Comparison of ENCODE assay signal across 8 cellular contexts in the genomic region with DNA sequence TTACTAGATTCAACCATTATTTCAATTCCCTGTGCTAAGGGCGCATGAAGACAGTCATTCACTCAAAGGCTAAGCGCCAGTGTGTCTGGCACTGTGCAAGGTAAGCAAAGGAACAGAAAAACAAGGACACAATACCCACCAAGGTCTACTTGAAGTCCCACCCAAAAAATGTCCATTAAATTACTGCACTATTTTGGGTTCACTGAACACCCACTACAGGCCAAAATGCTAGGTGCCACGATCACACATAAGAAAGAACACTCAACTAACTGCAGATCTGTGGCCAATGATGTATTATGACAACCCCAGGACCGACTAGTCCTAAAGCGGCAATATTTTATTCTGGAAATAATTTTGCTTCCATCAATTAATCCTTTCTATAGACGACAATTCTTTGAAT. TPM values are rescaled to one million over a fixed set of nuclear protein-coding genes. Genes with fewer than 3 reads are reported as not detected.
DNase-seq lines count a peak whose midpoint lies in the region; ATAC-seq and TF ChIP-seq lines count a peak whose summit lies in the region.

No MANE protein-coding gene starts in this region.

- no peak overlapping the region for H4K91ac ChIP-seq in neuronal stem cell (ENCODE audit: low read depth, low read length, poor library complexity)

- peak overlapping the region; percentile 90 for H3K4me2 ChIP-seq in KMS-11
- peak overlapping the region; percentile 96 for H3K4me2 ChIP-seq in mammary epithelial cell (ENCODE audit: insufficient read depth, low read depth, low read length)
- no peak overlapping the region for H3K4me2 ChIP-seq in neuronal stem cell (ENCODE audit: insufficient read depth, low read length, poor library complexity, severe bottlenecking)

- no peak overlapping the region for H4K8ac ChIP-seq in neuronal stem cell (ENCODE audit: low read depth, low read length)

- no peak overlapping the region for H3K4ac ChIP-seq in neuronal stem cell (ENCODE audit: low read length)

- no peak overlapping the region for H2BK12ac ChIP-seq in neuronal stem cell (ENCODE audit: low read length)

- H3K14ac ChIP-seq in neuronal stem cell (ENCODE audit: low read length) = no peak overlapping the region

- H3K18ac ChIP-seq in neuronal stem cell (ENCODE audit: low read length) = no peak overlapping the region

- no peaks in the 10 kb centered on the region for H3K27me3 ChIP-seq in CD4-positive, CD25-positive, alpha-beta regulatory T cell (ENCODE audit: control insufficient read depth, insufficient read depth, low read length)
- H3K27me3 ChIP-seq in KMS-11 (ENCODE audit: insufficient read depth, low read depth) (no peaks in the 10 kb centered on the region), mammary epithelial cell (ENCODE audit: insufficient read depth, low read length) (no peaks in the 10 kb centered on the region), muscle layer of duodenum (ENCODE audit: low read depth, low read length) (no peaks in the 10 kb centered on the region), neuronal stem cell (ENCODE audit: control insufficient read depth in 3 of 3, insufficient read depth in 3 of 3, low read depth in 1 of 3, low read length in 3 of 3) (no peaks in the 10 kb centered on the region)

- intact Hi-C loops in mammary epithelial cell (cut with micrococcal nuclease) = loop anchor here (1.0 to 10.0 kb wide), 4 partner anchors 28 to 391 kb away; no protein-coding TSS in a partner anchor

- H3K4me1 Mint-ChIP-seq in CD4-positive, CD25-positive, alpha-beta regulatory T cell = peaks cover 36 to 58% (median 41%) of the 10 kb centered on the region in 4 donors

- no peaks in the 10 kb centered on the region for H4K20me1 ChIP-seq in KMS-11 (ENCODE audit: insufficient read depth)
- H4K20me1 ChIP-seq in mammary epithelial cell (ENCODE audit: insufficient read depth, low read length) = no peaks in the 10 kb centered on the region

- peaks cover 35% of the 10 kb centered on the region for H3K4me1 ChIP-seq in CD4-positive, CD25-positive, alpha-beta regulatory T cell (ENCODE audit: control insufficient read depth, insufficient read depth, low read length, poor library complexity, severe bottlenecking)
- peaks cover 28% of the 10 kb centered on the region for H3K4me1 ChIP-seq in KMS-11 (ENCODE audit: low read depth, poor library complexity, severe bottlenecking)
- peaks cover 22% of the 10 kb centered on the region for H3K4me1 ChIP-seq in mammary epithelial cell (ENCODE audit: insufficient read depth, low read length)
- H3K4me1 ChIP-seq in muscle layer of duodenum (ENCODE audit: control insufficient read depth in 1 of 2, insufficient read depth in 2 of 2, low read length in 2 of 2) = peaks cover 12 to 37% of the 10 kb centered on the region in 2 donors
- H3K4me1 ChIP-seq in neuronal stem cell (ENCODE audit: control insufficient read depth in 2 of 2, insufficient read depth in 1 of 2, low read depth in 1 of 2, low read length in 2 of 2) = peaks cover 3 to 11% of the 10 kb centered on the region in 2 donors

- H3K27me3 Mint-ChIP-seq in CD4-positive, CD25-positive, alpha-beta regulatory T cell = no peaks in the 10 kb centered on the region

- H3K36me3 ChIP-seq in CD4-positive, CD25-positive, alpha-beta regulatory T cell (ENCODE audit: control insufficient read depth, insufficient read depth, low read length) = no peaks in the 10 kb centered on the region
- H3K36me3 ChIP-seq in KMS-11 (ENCODE audit: insufficient read depth) (no peaks in the 10 kb centered on the region), mammary epithelial cell (ENCODE audit: insufficient read depth, low read length) (no peaks in the 10 kb centered on the region), muscle layer of duodenum (ENCODE audit: control insufficient read depth in 1 of 2, insufficient read depth in 2 of 2, low read length in 2 of 2) (no peaks in the 10 kb centered on the region), neuronal stem cell (replicated peaks in 1 of 2; ENCODE audit: control insufficient read depth in 2 of 2, insufficient read depth in 2 of 2, low read length in 2 of 2) (no peaks in the 10 kb centered on the region)

- no peak for DNase-seq in CD4-positive, CD25-positive, alpha-beta regulatory T cell
- no peak for DNase-seq in mammary epithelial cell
- no peak for DNase-seq in neuronal stem cell (ENCODE audit: low spot score)

- BruUV-seq in mammary epithelial cell (replicated peaks; lab: Mats Ljungman, UMichigan) = no TSS peak

- in situ Hi-C loops in mammary epithelial cell (cut with MboI; ENCODE audit: low sequenced_read_pairs in 2 of 2) = loop anchor here in 1 of 2 donors (25.0 kb wide), 1 partner anchor 168 kb away; no protein-coding TSS in a partner anchor

- no peaks in the 10 kb centered on the region for H3K9me3 Mint-ChIP-seq in CD4-positive, CD25-positive, alpha-beta regulatory T cell

- H3K23ac ChIP-seq in neuronal stem cell (ENCODE audit: low read depth, low read length, poor library complexity) = no peak overlapping the region

- H3K27ac ChIP-seq in CD4-positive, CD25-positive, alpha-beta regulatory T cell (ENCODE audit: insufficient read depth, low read length, poor library complexity, severe bottlenecking) = no peak overlapping the region
- H3K27ac ChIP-seq in KMS-11 (peak overlapping the region; percentile 89; the same call in 1 of the 2 replicates), mammary epithelial cell (ENCODE audit: insufficient read depth, low read depth, low read length) (peak overlapping the region; percentile 91), muscle layer of duodenum (ENCODE audit: low read length) (peak overlapping the region; percentile 95), neuronal stem cell (replicated peaks; ENCODE audit: low read length) (no peak overlapping the region)

- H2AK5ac ChIP-seq in neuronal stem cell (ENCODE audit: low read depth, low read length) = no peak overlapping the region

- no peaks in the 10 kb centered on the region for H3K36me3 Mint-ChIP-seq in CD4-positive, CD25-positive, alpha-beta regulatory T cell

- CTCF ChIA-PET in mammary epithelial cell (lab: Charles Lee; ENCODE audit: low non-redundant PET) = no interaction called here

- H2AFZ ChIP-seq in KMS-11 (ENCODE audit: low read depth) (no peak overlapping the region), mammary epithelial cell (ENCODE audit: low read depth, low read length) (no peak overlapping the region), neuronal stem cell (ENCODE audit: low read length) (no peak overlapping the region)

- H3K4me3 Mint-ChIP-seq in CD4-positive, CD25-positive, alpha-beta regulatory T cell = peak overlapping the region; percentile 95 to 99 (median 98)

- no peak for ATAC-seq in CD4-positive, CD25-positive, alpha-beta regulatory T cell (ENCODE audit: low read depth in 2 of 2)
- ATAC-seq in GM21825 (IDR thresholded peaks at IDR 0.05; ENCODE audit: unreplicated experiment) (no peak), GM18520 (IDR thresholded peaks at IDR 0.05; ENCODE audit: unreplicated experiment) (no peak), GM18519 (IDR thresholded peaks at IDR 0.05; ENCODE audit: low FRiP score, unreplicated experiment) (no peak)

- TF ChIP-seq CTCF in KMS-11 (conservative IDR thresholded peaks at IDR 0.05; ENCODE audit: low read depth, low read length) (no peak), mammary epithelial cell (conservative IDR thresholded peaks at IDR 0.05 in 1 of 2, IDR thresholded peaks at IDR 0.05 in 1 of 2; ENCODE audit: extremely low read depth in 1 of 2, insufficient read depth in 1 of 2, low read depth in 1 of 2, low read length in 2 of 2) (no peak)

- WGBS in mammary epithelial cell (ENCODE audit: low coverage, missing lambda C conversion rate) = 0% methylated on average over 6 of the region's 6 CpGs
- WGBS in neuronal stem cell (ENCODE audit: extremely low coverage in 2 of 2, insufficient read length in 2 of 2, insufficient replicate concordance in 1 of 2), 2 donors = no CpG with 5 or more reads among the region's 6 CpGs

- H3K79me1 ChIP-seq in neuronal stem cell (ENCODE audit: low read depth, low read length) = peaks cover 6% of the 10 kb centered on the region

- no peak overlapping the region for H2BK15ac ChIP-seq in neuronal stem cell (ENCODE audit: low read length)

- H2BK120ac ChIP-seq in neuronal stem cell (ENCODE audit: low read depth, low read length) = no peak overlapping the region

- H3K4me3 ChIP-seq in CD4-positive, CD25-positive, alpha-beta regulatory T cell (ENCODE audit: low read depth, low read length) = peak overlapping the region; percentile 91
- peak overlapping the region; percentile 51 for H3K4me3 ChIP-seq in KMS-11 (IDR thresholded peaks at IDR 0.05; ENCODE audit: insufficient read depth, low read depth, low read length)
- H3K4me3 ChIP-seq in mammary epithelial cell (replicated peaks in 1 of 3; ENCODE audit: insufficient read depth in 1 of 3, low read depth in 2 of 3, low read length in 3 of 3) = peak overlapping the region; percentile 95 to 98 (median 97)
- H3K4me3 ChIP-seq in muscle layer of duodenum (ENCODE audit: low read depth in 1 of 2, low read length in 2 of 2) = peak overlapping the region; percentile 93 to 94
- peak overlapping the region in 1 of 2 donors; percentile 77 for H3K4me3 ChIP-seq in neuronal stem cell (ENCODE audit: low read length in 2 of 2)

- peaks cover 60% of the 10 kb centered on the region for H3K79me2 ChIP-seq in KMS-11 (ENCODE audit: insufficient read depth, low read depth)
- H3K79me2 ChIP-seq in mammary epithelial cell (ENCODE audit: insufficient read depth, low read length) = peaks cover 66% of the 10 kb centered on the region

- dilution Hi-C loops in mammary epithelial cell (cut with HindIII; ENCODE audit: low sequenced_read_pairs) = no loop called here

- peak overlapping the region in 1 of 3 donors; percentile 91 for H3K27ac Mint-ChIP-seq in CD4-positive, CD25-positive, alpha-beta regulatory T cell

- H2BK5ac ChIP-seq in neuronal stem cell (ENCODE audit: low read length) = no peak overlapping the region

- H3K9me3 ChIP-seq in CD4-positive, CD25-positive, alpha-beta regulatory T cell (ENCODE audit: control insufficient read depth in 2 of 2, low read length in 2 of 2) = no peaks in the 10 kb centered on the region
- H3K9me3 ChIP-seq in mammary epithelial cell (replicated peaks; ENCODE audit: insufficient read depth, low read length) (no peaks in the 10 kb centered on the region), muscle layer of duodenum (ENCODE audit: control insufficient read depth in 1 of 2, low read length in 2 of 2) (no peaks in the 10 kb centered on the region), neuronal stem cell (replicated peaks in 1 of 2; ENCODE audit: control insufficient read depth in 2 of 2, insufficient read depth in 1 of 2, low read depth in 1 of 2, low read length in 2 of 2) (peaks cover 1 to 3% of the 10 kb centered on the region in 2 donors)

- peak overlapping the region; percentile 83; the same call in 1 of the 2 replicates for H3K9ac ChIP-seq in KMS-11
- H3K9ac ChIP-seq in mammary epithelial cell (ENCODE audit: insufficient read depth, low read length) = peak overlapping the region; percentile 93
- H3K9ac ChIP-seq in neuronal stem cell (ENCODE audit: low read depth, low read length, poor library complexity) = no peak overlapping the region

RNA-seq across cellular contexts. Expression of a gene that starts 1.8 kb away (rescaled TPM):
- total RNA-seq in CD4-positive, CD25-positive, alpha-beta regulatory T cell = 34.1 TPM
- polyA plus RNA-seq in CD4-positive, CD25-positive, alpha-beta regulatory T cell = 1 to 10 TPM; 6.7 to 8.4 (median 7.7) TPM
- total RNA-seq in mammary epithelial cell = 10 to 100 TPM; 66.2 to 67.9 TPM
- 19.7 TPM for polyA plus RNA-seq in mammary epithelial cell
- 147 TPM for polyA minus RNA-seq in mammary epithelial cell
- polyA plus RNA-seq in neuronal stem cell (2013, experiment 1 of 2) = 21.7 TPM
- 21.7 TPM for polyA plus RNA-seq in neuronal stem cell (2013, experiment 2 of 2)

Comparison
In these comparisons a context has a peak if more than half of its experiments do, and no peak if none do; other contexts are left out.
1. H3K27ac ChIP-seq: peak in KMS-11 (single experiment), mammary epithelial cell (single experiment) and muscle layer of duodenum (single experiment); none in CD4-positive, CD25-positive, alpha-beta regulatory T cell (single experiment) and neuronal stem cell (single experiment).